1 cellular context compared by ENCODE assay signal in genomic region chr3:168162172-168162571, GRCh38.
TF ChIP-seq lines count a peak whose summit lies in the region.

No MANE protein-coding gene starts in this region.

TF ChIP-seq in GM23338, 12 proteins besides CTCF, POLR2A, EP300 and RAD21 (continued from another document):
- TF ChIP-seq ZNF462 (CRISPR knock-in tag; IDR thresholded peaks at IDR 0.05), result no peak
- no peak for TF ChIP-seq JUNB (IDR thresholded peaks at IDR 0.05; ENCODE audit: unreplicated experiment)
- TF ChIP-seq, protein P1, sequence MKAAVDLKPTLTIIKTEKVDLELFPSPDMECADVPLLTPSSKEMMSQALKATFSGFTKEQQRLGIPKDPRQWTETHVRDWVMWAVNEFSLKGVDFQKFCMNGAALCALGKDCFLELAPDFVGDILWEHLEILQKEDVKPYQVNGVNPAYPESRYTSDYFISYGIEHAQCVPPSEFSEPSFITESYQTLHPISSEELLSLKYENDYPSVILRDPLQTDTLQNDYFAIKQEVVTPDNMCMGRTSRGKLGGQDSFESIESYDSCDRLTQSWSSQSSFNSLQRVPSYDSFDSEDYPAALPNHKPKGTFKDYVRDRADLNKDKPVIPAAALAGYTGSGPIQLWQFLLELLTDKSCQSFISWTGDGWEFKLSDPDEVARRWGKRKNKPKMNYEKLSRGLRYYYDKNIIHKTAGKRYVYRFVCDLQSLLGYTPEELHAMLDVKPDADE (IDR thresholded peaks at IDR 0.05), result no peak
